In genomic region chr3:47380601-47381316, GRCh38 we compare ENCODE assay signal across 1 cellular context.
A peak's percentile ranks its signal among the peaks of the same experiment; 100 is the strongest.
TF ChIP-seq lines count a peak whose summit lies in the region.

Gene PTPN23 (plus strand): TSS chr3:47381021. CDS start chr3:47381097, 76 bp downstream.

TF ChIP-seq in HepG2, 621 proteins besides CTCF, POLR2A, EP300 and RAD21 (continued from another document and continues in another):
- TF ChIP-seq ZBTB39 (CRISPR knock-in tag; IDR thresholded peaks at IDR 0.05) (peak; percentile 81; the same call in 1 of the 2 replicates), ZNF883 (CRISPR knock-in tag; IDR thresholded peaks at IDR 0.05; ENCODE audit: not compliant biosample characterization) (no peak), ZNF235 (CRISPR knock-in tag; IDR thresholded peaks at IDR 0.05; ENCODE audit: borderline replicate concordance) (peak; percentile 67; the same call in 1 of the 2 replicates), SP4 (CRISPR knock-in tag; IDR thresholded peaks at IDR 0.05) (no peak; the same call in 1 of the 2 replicates), SSRP1 (CRISPR knock-in tag; IDR thresholded peaks at IDR 0.05) (peak; percentile 41; the same call in 1 of the 2 replicates), PHF20 (CRISPR knock-in tag; IDR thresholded peaks at IDR 0.05) (peak; percentile 76), KLF16 (CRISPR knock-in tag; IDR thresholded peaks at IDR 0.05) (peak; percentile 65 to 83; a peak in 2 of 4 replicates), ZNF124 (CRISPR knock-in tag; IDR thresholded peaks at IDR 0.05) (0 out of 2 replicates have a peak, but pooled peaks have one; percentile 8), PCBP2 (optimal IDR thresholded peaks at IDR 0.05; ENCODE audit: low read depth, low read length, poor library complexity, severe bottlenecking) (no peak), GZF1 (CRISPR knock-in tag; IDR thresholded peaks at IDR 0.05) (no peak), GTF3A (CRISPR knock-in tag; conservative IDR thresholded peaks at IDR 0.05) (no peak), ARNT (IDR thresholded peaks at IDR 0.05) (no peak), ETV5 (CRISPR knock-in tag; IDR thresholded peaks at IDR 0.05; ENCODE audit: borderline replicate concordance) (peak; percentile 97), SMYD3 (CRISPR knock-in tag; IDR thresholded peaks at IDR 0.05) (peak; percentile 63; the same call in 1 of the 2 replicates), HNRNPL (IDR thresholded peaks at IDR 0.05; ENCODE audit: low read depth, low read length) (peak; percentile 80; the same call in 1 of the 2 replicates), ZNF543 (CRISPR knock-in tag; IDR thresholded peaks at IDR 0.05) (peak; percentile 45; the same call in 1 of the 2 replicates), PRDM15 (CRISPR knock-in tag; IDR thresholded peaks at IDR 0.05) (0 out of 2 replicates have a peak, but pooled peaks have one; percentile 52), FOXO1 (CRISPR knock-in tag; IDR thresholded peaks at IDR 0.05) (peak; percentile 15; the same call in 1 of the 2 replicates), MLX (CRISPR knock-in tag; IDR thresholded peaks at IDR 0.05) (peak; percentile 69), ZSCAN25 (CRISPR knock-in tag; IDR thresholded peaks at IDR 0.05) (no peak; the same call in 1 of the 2 replicates), HMGA1 (CRISPR knock-in tag; conservative IDR thresholded peaks at IDR 0.05) (no peak), FOXC1 (CRISPR knock-in tag; IDR thresholded peaks at IDR 0.05; ENCODE audit: borderline replicate concordance) (peak; percentile 92; the same call in 1 of the 2 replicates), ZFP36L1 (CRISPR knock-in tag; IDR thresholded peaks at IDR 0.05) (no peak; the same call in 1 of the 2 replicates), TFAP4 (IDR thresholded peaks at IDR 0.05; ENCODE audit: borderline replicate concordance, low read depth) (peak; percentile 73; the same call in 1 of the 2 replicates), ZMYM3 (CRISPR knock-in tag; IDR thresholded peaks at IDR 0.05) (no peak)
- TF ChIP-seq, protein P1, sequence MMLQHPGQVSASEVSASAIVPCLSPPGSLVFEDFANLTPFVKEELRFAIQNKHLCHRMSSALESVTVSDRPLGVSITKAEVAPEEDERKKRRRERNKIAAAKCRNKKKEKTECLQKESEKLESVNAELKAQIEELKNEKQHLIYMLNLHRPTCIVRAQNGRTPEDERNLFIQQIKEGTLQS (CRISPR knock-in tag; IDR thresholded peaks at IDR 0.05): no peak
- TF ChIP-seq, protein P2, sequence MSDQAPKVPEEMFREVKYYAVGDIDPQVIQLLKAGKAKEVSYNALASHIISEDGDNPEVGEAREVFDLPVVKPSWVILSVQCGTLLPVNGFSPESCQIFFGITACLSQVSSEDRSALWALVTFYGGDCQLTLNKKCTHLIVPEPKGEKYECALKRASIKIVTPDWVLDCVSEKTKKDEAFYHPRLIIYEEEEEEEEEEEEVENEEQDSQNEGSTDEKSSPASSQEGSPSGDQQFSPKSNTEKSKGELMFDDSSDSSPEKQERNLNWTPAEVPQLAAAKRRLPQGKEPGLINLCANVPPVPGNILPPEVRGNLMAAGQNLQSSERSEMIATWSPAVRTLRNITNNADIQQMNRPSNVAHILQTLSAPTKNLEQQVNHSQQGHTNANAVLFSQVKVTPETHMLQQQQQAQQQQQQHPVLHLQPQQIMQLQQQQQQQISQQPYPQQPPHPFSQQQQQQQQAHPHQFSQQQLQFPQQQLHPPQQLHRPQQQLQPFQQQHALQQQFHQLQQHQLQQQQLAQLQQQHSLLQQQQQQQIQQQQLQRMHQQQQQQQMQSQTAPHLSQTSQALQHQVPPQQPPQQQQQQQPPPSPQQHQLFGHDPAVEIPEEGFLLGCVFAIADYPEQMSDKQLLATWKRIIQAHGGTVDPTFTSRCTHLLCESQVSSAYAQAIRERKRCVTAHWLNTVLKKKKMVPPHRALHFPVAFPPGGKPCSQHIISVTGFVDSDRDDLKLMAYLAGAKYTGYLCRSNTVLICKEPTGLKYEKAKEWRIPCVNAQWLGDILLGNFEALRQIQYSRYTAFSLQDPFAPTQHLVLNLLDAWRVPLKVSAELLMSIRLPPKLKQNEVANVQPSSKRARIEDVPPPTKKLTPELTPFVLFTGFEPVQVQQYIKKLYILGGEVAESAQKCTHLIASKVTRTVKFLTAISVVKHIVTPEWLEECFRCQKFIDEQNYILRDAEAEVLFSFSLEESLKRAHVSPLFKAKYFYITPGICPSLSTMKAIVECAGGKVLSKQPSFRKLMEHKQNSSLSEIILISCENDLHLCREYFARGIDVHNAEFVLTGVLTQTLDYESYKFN (CRISPR knock-in tag; conservative IDR thresholded peaks at IDR 0.05): peak; percentile 4; the same call in 1 of the 2 replicates
- TF ChIP-seq, protein P3, sequence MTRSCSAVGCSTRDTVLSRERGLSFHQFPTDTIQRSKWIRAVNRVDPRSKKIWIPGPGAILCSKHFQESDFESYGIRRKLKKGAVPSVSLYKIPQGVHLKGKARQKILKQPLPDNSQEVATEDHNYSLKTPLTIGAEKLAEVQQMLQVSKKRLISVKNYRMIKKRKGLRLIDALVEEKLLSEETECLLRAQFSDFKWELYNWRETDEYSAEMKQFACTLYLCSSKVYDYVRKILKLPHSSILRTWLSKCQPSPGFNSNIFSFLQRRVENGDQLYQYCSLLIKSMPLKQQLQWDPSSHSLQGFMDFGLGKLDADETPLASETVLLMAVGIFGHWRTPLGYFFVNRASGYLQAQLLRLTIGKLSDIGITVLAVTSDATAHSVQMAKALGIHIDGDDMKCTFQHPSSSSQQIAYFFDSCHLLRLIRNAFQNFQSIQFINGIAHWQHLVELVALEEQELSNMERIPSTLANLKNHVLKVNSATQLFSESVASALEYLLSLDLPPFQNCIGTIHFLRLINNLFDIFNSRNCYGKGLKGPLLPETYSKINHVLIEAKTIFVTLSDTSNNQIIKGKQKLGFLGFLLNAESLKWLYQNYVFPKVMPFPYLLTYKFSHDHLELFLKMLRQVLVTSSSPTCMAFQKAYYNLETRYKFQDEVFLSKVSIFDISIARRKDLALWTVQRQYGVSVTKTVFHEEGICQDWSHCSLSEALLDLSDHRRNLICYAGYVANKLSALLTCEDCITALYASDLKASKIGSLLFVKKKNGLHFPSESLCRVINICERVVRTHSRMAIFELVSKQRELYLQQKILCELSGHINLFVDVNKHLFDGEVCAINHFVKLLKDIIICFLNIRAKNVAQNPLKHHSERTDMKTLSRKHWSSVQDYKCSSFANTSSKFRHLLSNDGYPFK (CRISPR knock-in tag; IDR thresholded peaks at IDR 0.05; ENCODE audit: borderline replicate concordance): peak; percentile 69; the same call in 1 of the 2 replicates
- TF ChIP-seq, protein P4, sequence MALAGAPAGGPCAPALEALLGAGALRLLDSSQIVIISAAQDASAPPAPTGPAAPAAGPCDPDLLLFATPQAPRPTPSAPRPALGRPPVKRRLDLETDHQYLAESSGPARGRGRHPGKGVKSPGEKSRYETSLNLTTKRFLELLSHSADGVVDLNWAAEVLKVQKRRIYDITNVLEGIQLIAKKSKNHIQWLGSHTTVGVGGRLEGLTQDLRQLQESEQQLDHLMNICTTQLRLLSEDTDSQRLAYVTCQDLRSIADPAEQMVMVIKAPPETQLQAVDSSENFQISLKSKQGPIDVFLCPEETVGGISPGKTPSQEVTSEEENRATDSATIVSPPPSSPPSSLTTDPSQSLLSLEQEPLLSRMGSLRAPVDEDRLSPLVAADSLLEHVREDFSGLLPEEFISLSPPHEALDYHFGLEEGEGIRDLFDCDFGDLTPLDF (CRISPR knock-in tag; IDR thresholded peaks at IDR 0.05): peak; percentile 88
- TF ChIP-seq, protein P5, sequence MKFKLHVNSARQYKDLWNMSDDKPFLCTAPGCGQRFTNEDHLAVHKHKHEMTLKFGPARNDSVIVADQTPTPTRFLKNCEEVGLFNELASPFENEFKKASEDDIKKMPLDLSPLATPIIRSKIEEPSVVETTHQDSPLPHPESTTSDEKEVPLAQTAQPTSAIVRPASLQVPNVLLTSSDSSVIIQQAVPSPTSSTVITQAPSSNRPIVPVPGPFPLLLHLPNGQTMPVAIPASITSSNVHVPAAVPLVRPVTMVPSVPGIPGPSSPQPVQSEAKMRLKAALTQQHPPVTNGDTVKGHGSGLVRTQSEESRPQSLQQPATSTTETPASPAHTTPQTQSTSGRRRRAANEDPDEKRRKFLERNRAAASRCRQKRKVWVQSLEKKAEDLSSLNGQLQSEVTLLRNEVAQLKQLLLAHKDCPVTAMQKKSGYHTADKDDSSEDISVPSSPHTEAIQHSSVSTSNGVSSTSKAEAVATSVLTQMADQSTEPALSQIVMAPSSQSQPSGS (CRISPR knock-in tag; IDR thresholded peaks at IDR 0.05): peak; percentile 10; the same call in 1 of the 2 replicates
- TF ChIP-seq, protein P6, sequence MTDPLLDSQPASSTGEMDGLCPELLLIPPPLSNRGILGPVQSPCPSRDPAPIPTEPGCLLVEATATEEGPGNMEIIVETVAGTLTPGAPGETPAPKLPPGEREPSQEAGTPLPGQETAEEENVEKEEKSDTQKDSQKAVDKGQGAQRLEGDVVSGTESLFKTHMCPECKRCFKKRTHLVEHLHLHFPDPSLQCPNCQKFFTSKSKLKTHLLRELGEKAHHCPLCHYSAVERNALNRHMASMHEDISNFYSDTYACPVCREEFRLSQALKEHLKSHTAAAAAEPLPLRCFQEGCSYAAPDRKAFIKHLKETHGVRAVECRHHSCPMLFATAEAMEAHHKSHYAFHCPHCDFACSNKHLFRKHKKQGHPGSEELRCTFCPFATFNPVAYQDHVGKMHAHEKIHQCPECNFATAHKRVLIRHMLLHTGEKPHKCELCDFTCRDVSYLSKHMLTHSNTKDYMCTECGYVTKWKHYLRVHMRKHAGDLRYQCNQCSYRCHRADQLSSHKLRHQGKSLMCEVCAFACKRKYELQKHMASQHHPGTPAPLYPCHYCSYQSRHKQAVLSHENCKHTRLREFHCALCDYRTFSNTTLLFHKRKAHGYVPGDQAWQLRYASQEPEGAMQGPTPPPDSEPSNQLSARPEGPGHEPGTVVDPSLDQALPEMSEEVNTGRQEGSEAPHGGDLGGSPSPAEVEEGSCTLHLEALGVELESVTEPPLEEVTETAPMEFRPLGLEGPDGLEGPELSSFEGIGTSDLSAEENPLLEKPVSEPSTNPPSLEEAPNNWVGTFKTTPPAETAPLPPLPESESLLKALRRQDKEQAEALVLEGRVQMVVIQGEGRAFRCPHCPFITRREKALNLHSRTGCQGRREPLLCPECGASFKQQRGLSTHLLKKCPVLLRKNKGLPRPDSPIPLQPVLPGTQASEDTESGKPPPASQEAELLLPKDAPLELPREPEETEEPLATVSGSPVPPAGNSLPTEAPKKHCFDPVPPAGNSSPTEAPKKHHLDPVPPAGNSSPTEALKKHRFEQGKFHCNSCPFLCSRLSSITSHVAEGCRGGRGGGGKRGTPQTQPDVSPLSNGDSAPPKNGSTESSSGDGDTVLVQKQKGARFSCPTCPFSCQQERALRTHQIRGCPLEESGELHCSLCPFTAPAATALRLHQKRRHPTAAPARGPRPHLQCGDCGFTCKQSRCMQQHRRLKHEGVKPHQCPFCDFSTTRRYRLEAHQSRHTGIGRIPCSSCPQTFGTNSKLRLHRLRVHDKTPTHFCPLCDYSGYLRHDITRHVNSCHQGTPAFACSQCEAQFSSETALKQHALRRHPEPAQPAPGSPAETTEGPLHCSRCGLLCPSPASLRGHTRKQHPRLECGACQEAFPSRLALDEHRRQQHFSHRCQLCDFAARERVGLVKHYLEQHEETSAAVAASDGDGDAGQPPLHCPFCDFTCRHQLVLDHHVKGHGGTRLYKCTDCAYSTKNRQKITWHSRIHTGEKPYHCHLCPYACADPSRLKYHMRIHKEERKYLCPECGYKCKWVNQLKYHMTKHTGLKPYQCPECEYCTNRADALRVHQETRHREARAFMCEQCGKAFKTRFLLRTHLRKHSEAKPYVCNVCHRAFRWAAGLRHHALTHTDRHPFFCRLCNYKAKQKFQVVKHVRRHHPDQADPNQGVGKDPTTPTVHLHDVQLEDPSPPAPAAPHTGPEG (CRISPR knock-in tag; IDR thresholded peaks at IDR 0.05): peak; percentile 76; the same call in 1 of the 2 replicates
